ENCODE assay signal across 8 cellular contexts in the genomic region with DNA sequence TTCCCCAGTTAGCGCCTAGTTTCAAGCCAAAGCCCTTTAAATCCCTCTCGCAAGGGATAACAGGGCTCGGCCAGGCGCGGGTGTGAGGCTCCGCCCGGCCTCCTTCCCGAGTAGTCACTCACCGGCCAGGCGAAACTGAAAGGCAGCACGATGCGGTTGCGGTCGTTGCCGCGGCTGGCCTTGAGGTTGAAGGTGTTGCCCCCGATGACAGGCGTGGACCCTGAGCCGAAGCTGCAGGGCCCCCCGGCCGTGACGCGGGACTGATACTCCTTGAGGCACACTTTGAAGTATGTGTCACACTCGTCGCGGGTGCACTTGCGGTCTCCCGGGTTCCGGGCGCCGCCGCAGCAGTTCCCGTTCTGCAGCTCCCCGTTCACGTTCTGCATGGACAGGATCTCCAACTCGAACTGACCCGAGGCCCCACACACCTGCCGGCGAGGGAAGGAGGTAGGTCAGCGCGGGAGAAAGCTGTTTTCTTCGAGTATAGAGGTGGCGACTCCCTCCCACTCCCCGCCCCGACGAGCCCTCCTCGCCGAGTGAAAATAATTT. TPM values are rescaled to one million over a fixed set of nuclear protein-coding genes. Genes with fewer than 3 reads are reported as not detected.
A peak's percentile ranks its signal among the peaks of the same experiment; 100 is the strongest.
DNase-seq lines count a peak whose midpoint lies in the region; ATAC-seq and TF ChIP-seq lines count a peak whose summit lies in the region.

No MANE protein-coding gene starts in this region.

- peaks cover 64% of the 10 kb centered on the region for H3K36me3 Mint-ChIP-seq in Caco-2 (ENCODE audit: insufficient read depth, unreplicated experiment)
- peaks cover 5% of the 10 kb centered on the region for H3K36me3 Mint-ChIP-seq in central memory CD8-positive, alpha-beta T cell (ENCODE audit: insufficient read depth)

- intact Hi-C loops in Caco-2 (cut with micrococcal nuclease; ENCODE audit: unreplicated experiment), result loop anchor here (10.0 kb wide), 1 partner anchor 782 kb away; no protein-coding TSS in a partner anchor

- H3K27ac ChIP-seq in HUES64 (ENCODE audit: low read depth, low read length), result peak overlapping the region; percentile 95; the same call in 1 of the 2 replicates
- peak overlapping the region; percentile 65 for H3K27ac ChIP-seq in layer of hippocampus (ENCODE audit: low read depth, low read length)

- BruUV-seq in Caco-2 (replicated peaks; lab: Mats Ljungman, UMichigan), result no TSS peak

- no peaks in the 10 kb centered on the region for H3K9me3 Mint-ChIP-seq in Caco-2 (ENCODE audit: unreplicated experiment)
- no peaks in the 10 kb centered on the region for H3K9me3 Mint-ChIP-seq in central memory CD8-positive, alpha-beta T cell

- no peak for TF ChIP-seq CTCF in Caco-2 (IDR thresholded peaks at IDR 0.05; ENCODE audit: insufficient read depth in 1 of 2, low read depth in 1 of 2, low read length in 1 of 2, severe bottlenecking in 1 of 2, unreplicated experiment in 1 of 2)

- H3K36me3 ChIP-seq in Caco-2 (ENCODE audit: control insufficient read depth, insufficient read depth, low read length) (peaks cover 4% of the 10 kb centered on the region; the same call in 1 of the 2 replicates), HUES64 (ENCODE audit: insufficient read depth, low read length) (peaks cover 22% of the 10 kb centered on the region)

- peak; percentile 58 for DNase-seq in Caco-2
- peak; percentile 51 for DNase-seq in SW480 (ENCODE audit: low spot score)
- no peak for DNase-seq in central memory CD8-positive, alpha-beta T cell (ENCODE audit: low spot score in 2 of 2)
- peak; percentile 24 for DNase-seq in stimulated activated CD4-positive, alpha-beta T cell treated with anti-CD3 and anti-CD28 coated beads, Interleukin-4, amount 100 ng/mL, for 1 hour
- DNase-seq in effector CD8-positive, alpha-beta T cell (lab: John Stamatoyannopoulos, UW), result no peak

- H3K4me1 ChIP-seq in Caco-2 (peaks cover 5% of the 10 kb centered on the region; the same call in 1 of the 2 replicates), HUES64 (ENCODE audit: insufficient read depth, low read length) (peaks cover 44% of the 10 kb centered on the region)

- H3K9me3 ChIP-seq in Caco-2 (no peaks in the 10 kb centered on the region), HUES64 (ENCODE audit: insufficient read depth, low read depth, low read length) (no peaks in the 10 kb centered on the region)

- H3K9ac ChIP-seq in HUES64 (ENCODE audit: low read depth, low read length), result peak overlapping the region; percentile 85

- peak overlapping the region; percentile 100 for H3K4me3 Mint-ChIP-seq in Caco-2 (ENCODE audit: unreplicated experiment)
- peak overlapping the region; percentile 81 for H3K4me3 Mint-ChIP-seq in central memory CD8-positive, alpha-beta T cell

- CTCF ChIA-PET in Caco-2 (lab: Charles Lee), result no interaction called here

- under 1% methylated on average over 48 of the region's 48 CpGs for WGBS in HUES64

- H3K27me3 ChIP-seq in Caco-2 (replicated peaks; ENCODE audit: control insufficient read depth, insufficient read depth, low read length) (no peaks in the 10 kb centered on the region), HUES64 (ENCODE audit: insufficient read depth, low read length) (peaks cover 11% of the 10 kb centered on the region; the same call in 1 of the 2 replicates), layer of hippocampus (ENCODE audit: control insufficient read depth, insufficient read depth, low read length) (no peaks in the 10 kb centered on the region)

- peaks cover 14% of the 10 kb centered on the region for H3K4me1 Mint-ChIP-seq in Caco-2 (ENCODE audit: low read depth, unreplicated experiment)
- H3K4me1 Mint-ChIP-seq in central memory CD8-positive, alpha-beta T cell, result peaks cover 13% of the 10 kb centered on the region

- POLR2A ChIA-PET in Caco-2 (lab: Charles Lee), result no interaction called here

- peak overlapping the region; percentile 78 for H3K27ac Mint-ChIP-seq in Caco-2 (ENCODE audit: unreplicated experiment)
- no peak overlapping the region for H3K27ac Mint-ChIP-seq in central memory CD8-positive, alpha-beta T cell (ENCODE audit: low read depth)

- H3K4me3 ChIP-seq in Caco-2 (ENCODE audit: low read depth, low read length) (peak overlapping the region; percentile 97), HUES64 (ENCODE audit: low read length) (peak overlapping the region; percentile 87)

- no peak for ATAC-seq in central memory CD8-positive, alpha-beta T cell (replicated peaks; ENCODE audit: extremely low read depth, poor library complexity, severe bottlenecking)
- no peak for ATAC-seq in GM21717 (IDR thresholded peaks at IDR 0.05; ENCODE audit: unreplicated experiment)

- peaks cover 2% of the 10 kb centered on the region for H3K27me3 Mint-ChIP-seq in Caco-2 (ENCODE audit: insufficient read depth, unreplicated experiment)
- H3K27me3 Mint-ChIP-seq in central memory CD8-positive, alpha-beta T cell, result peaks cover 86% of the 10 kb centered on the region

RNA-seq across cellular contexts. Expression of gene JAG1, which starts 1.1 kb away (rescaled TPM):
- 69.1 and 69.8 TPM in 2 replicates for total RNA-seq in Caco-2 (2022)
- polyA plus RNA-seq in HUES64 (2013, experiment 1 of 2), result 21.8 TPM
- polyA plus RNA-seq in HUES64 (2013, experiment 2 of 2), result 23.0 TPM

Comparison
In these comparisons a context has a peak if more than half of its experiments do, and no peak if none do; other contexts are left out.
1. DNase-seq: peak in Caco-2 (2 of 2), SW480 (single experiment) and stimulated activated CD4-positive, alpha-beta T cell treated with anti-CD3 and anti-CD28 coated beads, Interleukin-4, amount 100 ng/mL, for 1 hour (single experiment); none in central memory CD8-positive, alpha-beta T cell (0 of 2) and effector CD8-positive, alpha-beta T cell (single experiment).